8 cellular contexts compared by ENCODE assay signal in genomic region chrX:55451990-55452824, GRCh38. TPM values are rescaled to one million over a fixed set of nuclear protein-coding genes. Genes with fewer than 3 reads are reported as not detected.
A peak's percentile ranks its signal among the peaks of the same experiment; 100 is the strongest.
DNase-seq lines count a peak whose midpoint lies in the region; ATAC-seq and TF ChIP-seq lines count a peak whose summit lies in the region.

TSS of gene MAGEH1 (plus strand) at chrX:55452127. CDS start at chrX:55452375, 248 bp downstream.

- H3K4me3 ChIP-seq in epithelial cell of esophagus (ENCODE audit: low read length), result peak within 1 kb of the TSS; percentile 58
- H3K4me3 ChIP-seq in mononuclear cell (ENCODE audit: low read length), result peak within 1 kb of the TSS; percentile 47

- H3K27me3 ChIP-seq in mononuclear cell (ENCODE audit: insufficient read depth, low read length), result no peaks in the 10 kb centered on the region

- H3K9me3 ChIP-seq in mononuclear cell (ENCODE audit: low read depth, low read length), result no peaks in the 10 kb centered on the region

- peaks cover 4% of the 10 kb centered on the region for H3K4me1 ChIP-seq in mononuclear cell (ENCODE audit: insufficient read depth, low read length)

- no peak for TF ChIP-seq CTCF in epithelial cell of esophagus (IDR thresholded peaks at IDR 0.05; ENCODE audit: insufficient read depth, low read depth, low read length, missing control alignments)

- ATAC-seq in GM19324 (IDR thresholded peaks at IDR 0.05; ENCODE audit: low FRiP score, unreplicated experiment) (peak; percentile 98), HG03469 (IDR thresholded peaks at IDR 0.05; ENCODE audit: unreplicated experiment) (peak; percentile 95)

- peak in 12 of 14 donors; percentile 14 to 88 (median 72) for DNase-seq in C1 segment of cervical spinal cord (lab: John Stamatoyannopoulos, UW)
- peak; percentile 89 for DNase-seq in OCI-M1 (lab: John Stamatoyannopoulos, UW)
- DNase-seq in activated T-cell treated with anti-CD3 and anti-CD28 coated beads for 4 hours, result peak; percentile 62
- peak; percentile 66 for DNase-seq in epithelial cell of esophagus (ENCODE audit: low read depth)
- DNase-seq in stimulated activated CD8-positive, alpha-beta memory T cell treated with anti-CD3 and anti-CD28 coated beads, Interleukin-2, amount 100 ng/mL, for 48 hours (ENCODE audit: low read depth in 2 of 2), result peak; percentile 52 to 71

RNA-seq across cellular contexts. Expression of gene MAGEH1, which starts in this region (rescaled TPM):
- total RNA-seq in mononuclear cell, result 21.3 TPM

Comparison
In these comparisons a context has a peak if more than half of its experiments do, and no peak if none do; other contexts are left out.
1. Peak in every context shown above with its lines: DNase-seq, ATAC-seq and H3K4me3 ChIP-seq.